ENCODE assay signal across 1 cellular context in genomic region chr7:87151701-87152111, GRCh38.
TF ChIP-seq lines count a peak whose summit lies in the region.

No MANE protein-coding gene starts in this region.

TF ChIP-seq in HepG2, 621 proteins besides CTCF, POLR2A, EP300 and RAD21 (continued from another document):
- TF ChIP-seq ZBTB4 (CRISPR knock-in tag; IDR thresholded peaks at IDR 0.05; ENCODE audit: borderline replicate concordance) (no peak), THAP11 (CRISPR knock-in tag; IDR thresholded peaks at IDR 0.05) (no peak), ZNF3 (CRISPR knock-in tag; IDR thresholded peaks at IDR 0.05) (no peak), SMYD3 (CRISPR knock-in tag; IDR thresholded peaks at IDR 0.05) (0 out of 2 replicates have a peak, but pooled peaks have one; percentile 74), ELF4 (CRISPR knock-in tag; IDR thresholded peaks at IDR 0.05; ENCODE audit: borderline replicate concordance) (peak; percentile 59; the same call in 1 of the 2 replicates), ZNF280D (CRISPR knock-in tag; IDR thresholded peaks at IDR 0.05) (no peak), THYN1 (CRISPR knock-in tag; IDR thresholded peaks at IDR 0.05; ENCODE audit: borderline replicate concordance, low read depth) (0 out of 2 replicates have a peak, but pooled peaks have one; percentile 12), ZNF121 (CRISPR knock-in tag; IDR thresholded peaks at IDR 0.05) (no peak), PRDM15 (CRISPR knock-in tag; IDR thresholded peaks at IDR 0.05) (no peak), ZNF567 (CRISPR knock-in tag; IDR thresholded peaks at IDR 0.05; ENCODE audit: borderline replicate concordance) (0 out of 2 replicates have a peak, but pooled peaks have one; percentile 1), FLYWCH1 (CRISPR knock-in tag; IDR thresholded peaks at IDR 0.05) (0 out of 2 replicates have a peak, but pooled peaks have one; percentile 44), ZNF562 (CRISPR knock-in tag; IDR thresholded peaks at IDR 0.05; ENCODE audit: borderline replicate concordance) (0 out of 2 replicates have a peak, but pooled peaks have one; percentile 1), POGK (CRISPR knock-in tag; conservative IDR thresholded peaks at IDR 0.05) (no peak), TFAP4 (IDR thresholded peaks at IDR 0.05; ENCODE audit: borderline replicate concordance, low read depth) (no peak), RNF2 (conservative IDR thresholded peaks at IDR 0.05; ENCODE audit: low read depth) (no peak), PBX2 (CRISPR knock-in tag; IDR thresholded peaks at IDR 0.05) (0 out of 2 replicates have a peak, but pooled peaks have one; percentile 21), DNMT3B (CRISPR knock-in tag; conservative IDR thresholded peaks at IDR 0.05) (peak; percentile 17; the same call in 1 of the 2 replicates), ZSCAN31 (CRISPR knock-in tag; IDR thresholded peaks at IDR 0.05; ENCODE audit: low read depth) (0 out of 2 replicates have a peak, but pooled peaks have one; percentile 8), SAP130 (CRISPR knock-in tag; IDR thresholded peaks at IDR 0.05; ENCODE audit: low read depth) (no peak), ZNF124 (CRISPR knock-in tag; IDR thresholded peaks at IDR 0.05) (no peak), HOXA7 (CRISPR knock-in tag; IDR thresholded peaks at IDR 0.05) (no peak), ZNF589 (CRISPR knock-in tag; conservative IDR thresholded peaks at IDR 0.05) (no peak), MAFK (conservative IDR thresholded peaks at IDR 0.05 in 1 of 2, IDR thresholded peaks at IDR 0.05 in 1 of 2; ENCODE audit: low read length in 2 of 2) (no peak)
